In the genomic region with DNA sequence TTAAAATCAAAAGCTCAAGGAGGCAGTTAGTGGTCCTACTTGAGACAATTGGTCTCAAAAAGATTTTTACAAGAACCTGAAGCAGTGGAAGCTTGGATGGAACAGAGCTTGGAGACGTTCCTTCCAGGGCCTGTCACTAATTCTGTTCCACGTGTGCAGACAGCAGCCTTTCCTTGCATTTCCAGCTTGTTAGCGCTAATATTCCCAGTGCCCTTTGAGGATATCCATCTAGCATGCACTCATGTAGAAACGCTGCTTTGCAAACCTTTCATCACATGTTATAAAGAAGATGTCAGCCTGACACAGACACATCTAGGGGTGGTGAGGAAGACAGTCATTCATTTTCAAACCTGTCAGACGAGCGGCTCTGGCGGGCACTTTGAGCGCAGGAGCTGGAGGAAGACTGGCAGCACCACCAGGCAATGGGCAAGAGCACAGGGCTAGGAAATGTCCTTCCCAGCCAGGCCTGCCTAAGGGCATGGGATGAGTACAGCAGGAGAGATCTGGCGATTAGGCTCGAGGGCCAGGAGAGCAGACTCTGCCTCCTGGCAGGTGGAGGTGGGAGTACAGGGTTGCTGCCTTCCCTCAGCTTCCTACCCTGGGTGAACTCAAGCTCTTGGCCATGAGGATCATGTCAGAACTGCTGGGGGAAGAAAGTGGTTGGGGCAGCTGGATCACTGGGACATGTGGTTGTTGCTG, we compare ENCODE assay signal across 1 cellular context.
TF ChIP-seq lines count a peak whose summit lies in the region.

No MANE protein-coding gene starts in this region.

TF ChIP-seq in HCT116, 20 proteins besides CTCF, POLR2A, EP300 and RAD21:
- TF ChIP-seq, protein P1, sequence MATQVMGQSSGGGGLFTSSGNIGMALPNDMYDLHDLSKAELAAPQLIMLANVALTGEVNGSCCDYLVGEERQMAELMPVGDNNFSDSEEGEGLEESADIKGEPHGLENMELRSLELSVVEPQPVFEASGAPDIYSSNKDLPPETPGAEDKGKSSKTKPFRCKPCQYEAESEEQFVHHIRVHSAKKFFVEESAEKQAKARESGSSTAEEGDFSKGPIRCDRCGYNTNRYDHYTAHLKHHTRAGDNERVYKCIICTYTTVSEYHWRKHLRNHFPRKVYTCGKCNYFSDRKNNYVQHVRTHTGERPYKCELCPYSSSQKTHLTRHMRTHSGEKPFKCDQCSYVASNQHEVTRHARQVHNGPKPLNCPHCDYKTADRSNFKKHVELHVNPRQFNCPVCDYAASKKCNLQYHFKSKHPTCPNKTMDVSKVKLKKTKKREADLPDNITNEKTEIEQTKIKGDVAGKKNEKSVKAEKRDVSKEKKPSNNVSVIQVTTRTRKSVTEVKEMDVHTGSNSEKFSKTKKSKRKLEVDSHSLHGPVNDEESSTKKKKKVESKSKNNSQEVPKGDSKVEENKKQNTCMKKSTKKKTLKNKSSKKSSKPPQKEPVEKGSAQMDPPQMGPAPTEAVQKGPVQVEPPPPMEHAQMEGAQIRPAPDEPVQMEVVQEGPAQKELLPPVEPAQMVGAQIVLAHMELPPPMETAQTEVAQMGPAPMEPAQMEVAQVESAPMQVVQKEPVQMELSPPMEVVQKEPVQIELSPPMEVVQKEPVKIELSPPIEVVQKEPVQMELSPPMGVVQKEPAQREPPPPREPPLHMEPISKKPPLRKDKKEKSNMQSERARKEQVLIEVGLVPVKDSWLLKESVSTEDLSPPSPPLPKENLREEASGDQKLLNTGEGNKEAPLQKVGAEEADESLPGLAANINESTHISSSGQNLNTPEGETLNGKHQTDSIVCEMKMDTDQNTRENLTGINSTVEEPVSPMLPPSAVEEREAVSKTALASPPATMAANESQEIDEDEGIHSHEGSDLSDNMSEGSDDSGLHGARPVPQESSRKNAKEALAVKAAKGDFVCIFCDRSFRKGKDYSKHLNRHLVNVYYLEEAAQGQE (IDR thresholded peaks at IDR 0.05; ENCODE audit: low read depth), result no peak
- TF ChIP-seq JUND (IDR thresholded peaks at IDR 0.05), result no peak
- TF ChIP-seq, protein P2, sequence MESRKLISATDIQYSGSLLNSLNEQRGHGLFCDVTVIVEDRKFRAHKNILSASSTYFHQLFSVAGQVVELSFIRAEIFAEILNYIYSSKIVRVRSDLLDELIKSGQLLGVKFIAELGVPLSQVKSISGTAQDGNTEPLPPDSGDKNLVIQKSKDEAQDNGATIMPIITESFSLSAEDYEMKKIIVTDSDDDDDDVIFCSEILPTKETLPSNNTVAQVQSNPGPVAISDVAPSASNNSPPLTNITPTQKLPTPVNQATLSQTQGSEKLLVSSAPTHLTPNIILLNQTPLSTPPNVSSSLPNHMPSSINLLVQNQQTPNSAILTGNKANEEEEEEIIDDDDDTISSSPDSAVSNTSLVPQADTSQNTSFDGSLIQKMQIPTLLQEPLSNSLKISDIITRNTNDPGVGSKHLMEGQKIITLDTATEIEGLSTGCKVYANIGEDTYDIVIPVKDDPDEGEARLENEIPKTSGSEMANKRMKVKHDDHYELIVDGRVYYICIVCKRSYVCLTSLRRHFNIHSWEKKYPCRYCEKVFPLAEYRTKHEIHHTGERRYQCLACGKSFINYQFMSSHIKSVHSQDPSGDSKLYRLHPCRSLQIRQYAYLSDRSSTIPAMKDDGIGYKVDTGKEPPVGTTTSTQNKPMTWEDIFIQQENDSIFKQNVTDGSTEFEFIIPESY (IDR thresholded peaks at IDR 0.05; ENCODE audit: extremely low read depth, insufficient replicate concordance, low read length), result no peak
- TF ChIP-seq ZNF274 (IDR thresholded peaks at IDR 0.05; ENCODE audit: low read depth, low read length), result no peak
- no peak for TF ChIP-seq EZH2phosphoT487 (IDR thresholded peaks at IDR 0.05; ENCODE audit: borderline replicate concordance)
